In genomic region chr1:63619558-63619957, GRCh38 we compare ENCODE assay signal across 4 cellular contexts.
"Had no signal": no experiment of that assay in that cellular context is flagged by ENCODE, and none has a peak within 500 bp of the region (broad histone marks: within the 10 kb centered on the region; RNA-seq: fewer than 3 reads in every experiment).

No MANE protein-coding gene starts in this region.

- H3K27me3 Mint-ChIP-seq: IgD-negative memory B cell had no signal

- H3K4me3 ChIP-seq: GM23338 had no signal

- H3K4me3 Mint-ChIP-seq: GM23338, H9, IgD-negative memory B cell had no signal

- H3K9me3 Mint-ChIP-seq: GM23338, H9, IgD-negative memory B cell had no signal

- ATAC-seq: GM23338 had no signal

- H3K27ac Mint-ChIP-seq: GM23338 had no signal

- DNase-seq: H9, HCEC 1CT had no signal
